ENCODE assay signal across 8 cellular contexts in genomic region chr12:123388218-123388947, GRCh38. TPM values are rescaled to one million over a fixed set of nuclear protein-coding genes. Genes with fewer than 3 reads are reported as not detected.
DNase-seq lines count a peak whose midpoint lies in the region; ATAC-seq, FAIRE-seq and TF ChIP-seq lines count a peak whose summit lies in the region.

No MANE protein-coding gene starts in this region.

- FAIRE-seq in frontal cortex (lab: Jason Lieb, UNC): no peak

- H2AFZ ChIP-seq in neuron (ENCODE audit: low read depth, low read length): peak overlapping the region; percentile 49

- no peaks in the 10 kb centered on the region for H3K9me3 ChIP-seq in RWPE2 (ENCODE audit: severe bottlenecking)
- no peaks in the 10 kb centered on the region for H3K9me3 ChIP-seq in neuron (ENCODE audit: low read length)

- H3K27ac ChIP-seq in RWPE2 (ENCODE audit: poor library complexity, severe bottlenecking): peak overlapping the region; percentile 66
- peak overlapping the region; percentile 89 for H3K27ac ChIP-seq in substantia nigra (ENCODE audit: low read depth, low read length, poor library complexity, severe bottlenecking)

- H3K27me3 ChIP-seq in RWPE2 (ENCODE audit: insufficient read depth, poor library complexity, severe bottlenecking): no peaks in the 10 kb centered on the region
- H3K27me3 ChIP-seq in neuron (ENCODE audit: insufficient read depth, low read length): no peaks in the 10 kb centered on the region

- H3K4me1 ChIP-seq in RWPE2 (ENCODE audit: insufficient read depth, poor library complexity, severe bottlenecking) (peaks cover 8% of the 10 kb centered on the region), neuron (ENCODE audit: insufficient read depth, low read length) (peaks cover 23% of the 10 kb centered on the region)

- TF ChIP-seq CTCF in RWPE2 (IDR thresholded peaks at IDR 0.05; ENCODE audit: poor library complexity, severe bottlenecking): no peak

- H3K4me3 ChIP-seq in RWPE2 (ENCODE audit: severe bottlenecking): peak overlapping the region; percentile 60
- H3K4me3 ChIP-seq in neuron (ENCODE audit: low read length): peak overlapping the region; percentile 91

- peaks cover 39% of the 10 kb centered on the region for H3K36me3 ChIP-seq in RWPE2 (ENCODE audit: low read depth)
- peaks cover 25% of the 10 kb centered on the region for H3K36me3 ChIP-seq in neuron (ENCODE audit: insufficient read depth, low read length)

- DNase-seq in CD1c-positive myeloid dendritic cell (ENCODE audit: extremely low spot score) (peak; percentile 87), HuH-7 (ENCODE audit: low spot score) (peak; percentile 78), RWPE2 (ENCODE audit: low spot score) (peak; percentile 66), frontal cortex (ENCODE audit: low spot score in 2 of 2) (peak; percentile 94), substantia nigra (lab: John Stamatoyannopoulos, UW) (peak in 47 of 49 donors; percentile 25 to 90 (median 73))
- peak; percentile 35 to 69 (median 57) for DNase-seq in activated naive CD4-positive, alpha-beta T cell (lab: John Stamatoyannopoulos, UW)

- ATAC-seq in GM19395 (IDR thresholded peaks at IDR 0.05; ENCODE audit: unreplicated experiment) (peak; percentile 30), RWPE2 (ENCODE audit: low read depth) (peak; percentile 41)

RNA-seq across cellular contexts. Expression of gene KMT5A, which starts 4.5 kb away (rescaled TPM):
- 24.1 TPM for total RNA-seq in frontal cortex

RNA-seq across cellular contexts. Expression of gene SBNO1, which starts 23.7 kb away (rescaled TPM):
- total RNA-seq in frontal cortex: 43.2 TPM

RNA-seq across cellular contexts. Expression of gene RILPL2, which starts 48.1 kb away (rescaled TPM):
- total RNA-seq in frontal cortex: 0.41 TPM

Comparison
In these comparisons a context has a peak if more than half of its experiments do, and no peak if none do; other contexts are left out.
1. Peak in every context shown above with its lines: DNase-seq, ATAC-seq, H3K4me3 ChIP-seq and H3K27ac ChIP-seq.